In the genomic region with DNA sequence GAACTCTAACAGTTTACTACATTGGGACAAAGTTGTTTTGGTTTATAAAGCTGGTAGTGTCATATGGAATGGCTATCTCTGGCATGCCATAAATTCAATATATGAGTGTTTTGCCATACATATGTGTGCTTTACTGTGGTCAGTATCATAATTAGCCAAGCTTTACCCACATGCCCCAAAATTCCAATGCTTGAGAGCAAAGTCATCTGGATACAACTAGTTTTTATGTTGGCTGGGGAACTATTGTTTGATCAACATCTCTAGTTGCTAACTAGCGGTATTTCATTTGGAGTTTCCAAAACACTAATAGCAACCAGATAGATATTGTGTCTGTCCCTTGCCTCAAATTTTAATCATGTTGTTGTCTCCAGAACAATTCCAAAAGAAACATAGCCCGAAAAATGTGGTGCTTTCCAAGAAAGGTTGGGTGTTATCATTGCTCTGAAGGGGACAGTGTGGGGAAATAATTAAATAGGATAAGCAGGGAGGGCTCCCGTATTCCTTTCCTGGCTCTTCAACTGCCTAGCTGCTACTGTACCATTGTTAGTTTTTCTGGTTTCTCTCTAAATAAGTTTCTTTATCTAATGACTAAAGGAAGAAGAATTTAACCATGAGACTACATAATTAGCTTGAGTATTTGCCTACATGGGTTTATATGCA, we compare ENCODE assay signal across 18 cellular contexts.
A peak's percentile ranks its signal among the peaks of the same experiment; 100 is the strongest.
DNase-seq lines count a peak whose midpoint lies in the region; ATAC-seq and TF ChIP-seq lines count a peak whose summit lies in the region.
"Had no signal": no experiment of that assay in that cellular context is flagged by ENCODE, and none has a peak within 500 bp of the region (broad histone marks: within the 10 kb centered on the region; RNA-seq: fewer than 3 reads in every experiment).

No MANE protein-coding gene starts in this region.

- DNase-seq in Caki2 (ENCODE audit: low read depth) (peak; percentile 62), Panc1 (ENCODE audit: low read depth, low spot score) (no peak), esophagus squamous epithelium (lab: John Stamatoyannopoulos, UW) (no peak), osteocyte (ENCODE audit: extremely low spot score, unreplicated experiment) (no peak), neuronal stem cell (ENCODE audit: low spot score) (no peak)
- DNase-seq: activated CD4-positive, CD25-positive, alpha-beta regulatory T cell treated with anti-CD3 and anti-CD28 coated beads, Interleukin-2, amount 50 U/mL, for 72 hours; activated naive CD8-positive, alpha-beta T cell treated with anti-CD3 and anti-CD28 coated beads for 36 hours; BE2C; NCI-H1436 treated with DMSO at 0.1 percent for 48 hours; NCI-H446; nucleus accumbens; stimulated activated CD4-positive, alpha-beta T cell treated with anti-CD3 and anti-CD28 coated beads, Interleukin-12 subunit alpha, Interleukin-12 subunit beta, amount 100 ng/mL, for 4 hours had no signal

- no peak overlapping the region for H3K23ac ChIP-seq in neuronal stem cell (ENCODE audit: low read depth, low read length, poor library complexity)

- no peak overlapping the region for H3K4me2 ChIP-seq in neuronal stem cell (ENCODE audit: insufficient read depth, low read length, poor library complexity, severe bottlenecking)
- H3K4me2 ChIP-seq: KMS-11 had no signal

- H3K36me3 Mint-ChIP-seq in osteocyte (ENCODE audit: unreplicated experiment) = no peaks in the 10 kb centered on the region
- H3K36me3 Mint-ChIP-seq: activated naive CD8-positive, alpha-beta T cell treated with anti-CD3 and anti-CD28 coated beads for 36 hours had no signal

- 62 to 70% methylated on average over 3 of the region's 3 CpGs for whole genome bisulfite sequencing in esophagus squamous epithelium, 2 donors
- no CpG with 5 or more reads among the region's 3 CpGs for WGBS in neuronal stem cell (ENCODE audit: extremely low coverage in 2 of 2, insufficient read length in 2 of 2, insufficient replicate concordance in 1 of 2), 2 donors

- intact Hi-C loops in Panc1 (cut with micrococcal nuclease; ENCODE audit: unreplicated experiment) (loop anchor here (10.0 kb wide), 1 partner anchor 1184 kb away; no protein-coding TSS in a partner anchor), esophagus squamous epithelium (cut with DNase I) (no loop called here)

- CTCF ChIA-PET in Panc1 (lab: Charles Lee) = no interaction called here

- H3K9me3 ChIP-seq in Panc1 (ENCODE audit: control insufficient read depth, insufficient read depth, low read depth, low read length) (no peaks in the 10 kb centered on the region; the same call in 1 of the 2 replicates), esophagus squamous epithelium (no peaks in the 10 kb centered on the region), neuronal stem cell (replicated peaks in 1 of 2; ENCODE audit: control insufficient read depth in 2 of 2, insufficient read depth in 1 of 2, low read depth in 1 of 2, low read length in 2 of 2) (peaks cover 0 to 5% of the 10 kb centered on the region in 2 donors)
- H3K9me3 ChIP-seq: BE2C had no signal

- H3K27me3 ChIP-seq in Panc1 (ENCODE audit: control insufficient read depth, insufficient read depth, low read length) (no peaks in the 10 kb centered on the region), esophagus squamous epithelium (no peaks in the 10 kb centered on the region), neuronal stem cell (ENCODE audit: control insufficient read depth in 3 of 3, insufficient read depth in 3 of 3, low read depth in 1 of 3, low read length in 3 of 3) (no peaks in the 10 kb centered on the region)
- H3K27me3 ChIP-seq: BE2C had no signal

- H4K8ac ChIP-seq in neuronal stem cell (ENCODE audit: low read depth, low read length) = no peak overlapping the region

- no peak overlapping the region for H4K91ac ChIP-seq in neuronal stem cell (ENCODE audit: low read depth, low read length, poor library complexity)

- H3K36me3 ChIP-seq in Panc1 (ENCODE audit: control insufficient read depth, insufficient read depth, low read length) = no peaks in the 10 kb centered on the region
- no peaks in the 10 kb centered on the region for H3K36me3 ChIP-seq in esophagus squamous epithelium
- no peaks in the 10 kb centered on the region for H3K36me3 ChIP-seq in neuronal stem cell (replicated peaks in 1 of 2; ENCODE audit: control insufficient read depth in 2 of 2, insufficient read depth in 2 of 2, low read length in 2 of 2)
- H3K36me3 ChIP-seq: BE2C had no signal

- H3K9ac ChIP-seq in neuronal stem cell (ENCODE audit: low read depth, low read length, poor library complexity) = no peak overlapping the region
- H3K9ac ChIP-seq: KMS-11 had no signal

- POLR2A ChIA-PET in Panc1 (lab: Charles Lee) = no interaction called here

- no peak overlapping the region for H2BK15ac ChIP-seq in neuronal stem cell (ENCODE audit: low read length)

- H3K4me1 Mint-ChIP-seq in osteocyte (ENCODE audit: unreplicated experiment) = peaks cover 42% of the 10 kb centered on the region

- H3K4me3 ChIP-seq in Panc1 (ENCODE audit: low read depth in 2 of 2, low read length in 2 of 2) = no peak overlapping the region
- H3K4me3 ChIP-seq in esophagus squamous epithelium = no peak overlapping the region
- H3K4me3 ChIP-seq in neuronal stem cell (ENCODE audit: low read length in 2 of 2) = no peak overlapping the region
- H3K4me3 ChIP-seq: lung had no signal

- no peak overlapping the region for H2AK5ac ChIP-seq in neuronal stem cell (ENCODE audit: low read depth, low read length)

- H3K4me1 ChIP-seq in Panc1 (ENCODE audit: control insufficient read depth, insufficient read depth, low read length) (0 out of 2 replicates have a peak, but pooled peaks cover 4% of the 10 kb centered on the region), esophagus squamous epithelium (peaks cover 0 to 21% (median 0%) of the 10 kb centered on the region in 3 donors), neuronal stem cell (ENCODE audit: control insufficient read depth in 2 of 2, insufficient read depth in 1 of 2, low read depth in 1 of 2, low read length in 2 of 2) (no peaks in the 10 kb centered on the region)
- H3K4me1 ChIP-seq: BE2C had no signal

- H3K27ac Mint-ChIP-seq in osteocyte (ENCODE audit: unreplicated experiment) = peak overlapping the region; percentile 94
- H3K27ac Mint-ChIP-seq: activated naive CD8-positive, alpha-beta T cell treated with anti-CD3 and anti-CD28 coated beads for 36 hours had no signal

- no peak overlapping the region for H3K4ac ChIP-seq in neuronal stem cell (ENCODE audit: low read length)

- TF ChIP-seq CTCF in Panc1 (IDR thresholded peaks at IDR 0.05) (no peak), esophagus squamous epithelium (IDR thresholded peaks at IDR 0.05) (no peak), osteocyte (IDR thresholded peaks at IDR 0.05) (no peak)

- H2BK120ac ChIP-seq in neuronal stem cell (ENCODE audit: low read depth, low read length) = no peak overlapping the region

- no peaks in the 10 kb centered on the region for H3K79me1 ChIP-seq in neuronal stem cell (ENCODE audit: low read depth, low read length)

- H3K27me3 Mint-ChIP-seq in osteocyte (ENCODE audit: unreplicated experiment) = no peaks in the 10 kb centered on the region
- H3K27me3 Mint-ChIP-seq: activated naive CD8-positive, alpha-beta T cell treated with anti-CD3 and anti-CD28 coated beads for 36 hours had no signal

- no peak for TF ChIP-seq POLR2A in esophagus squamous epithelium (IDR thresholded peaks at IDR 0.05)

- in situ Hi-C loops in Caki2 (cut with HindIII; ENCODE audit: low pct_unique_long_range_greater_than_20kb, low sequenced_read_pairs) (no loop called here), Panc1 (cut with HindIII; ENCODE audit: low pct_unique_long_range_greater_than_20kb, low sequenced_read_pairs) (no loop called here)

- no peak overlapping the region for H2BK5ac ChIP-seq in neuronal stem cell (ENCODE audit: low read length)

- H3K18ac ChIP-seq in neuronal stem cell (ENCODE audit: low read length) = no peak overlapping the region

- H3K4me3 Mint-ChIP-seq in osteocyte (ENCODE audit: unreplicated experiment) = no peak overlapping the region
- H3K4me3 Mint-ChIP-seq: activated naive CD8-positive, alpha-beta T cell treated with anti-CD3 and anti-CD28 coated beads for 36 hours had no signal

- no peak overlapping the region for H3K14ac ChIP-seq in neuronal stem cell (ENCODE audit: low read length)

- H2BK12ac ChIP-seq in neuronal stem cell (ENCODE audit: low read length) = no peak overlapping the region

- peaks cover 13% of the 10 kb centered on the region for H3K9me3 Mint-ChIP-seq in osteocyte (ENCODE audit: unreplicated experiment)
- H3K9me3 Mint-ChIP-seq: activated naive CD8-positive, alpha-beta T cell treated with anti-CD3 and anti-CD28 coated beads for 36 hours had no signal

- ATAC-seq in Panc1 = no peak
- ATAC-seq in GM21717 (IDR thresholded peaks at IDR 0.05; ENCODE audit: unreplicated experiment) = no peak
- no peak for ATAC-seq in HG02870 (IDR thresholded peaks at IDR 0.05; ENCODE audit: unreplicated experiment)
- no peak for ATAC-seq in GM19351 (IDR thresholded peaks at IDR 0.05; ENCODE audit: unreplicated experiment)

- no TSS peak for BruUV-seq in Panc1 (replicated peaks; lab: Mats Ljungman, UMichigan)

- H2AFZ ChIP-seq in neuronal stem cell (ENCODE audit: low read length) = no peak overlapping the region

- H3K27ac ChIP-seq in Panc1 (ENCODE audit: low read length) (peak overlapping the region; percentile 9; the same call in 1 of the 2 replicates), esophagus squamous epithelium (peak overlapping the region in 3 of 4 donors; percentile 5 to 69 (median 23)), neuronal stem cell (replicated peaks; ENCODE audit: low read length) (no peak overlapping the region)
- H3K27ac ChIP-seq: HL-60, KMS-11 had no signal
